1 cellular context compared by ENCODE assay signal in the genomic region with DNA sequence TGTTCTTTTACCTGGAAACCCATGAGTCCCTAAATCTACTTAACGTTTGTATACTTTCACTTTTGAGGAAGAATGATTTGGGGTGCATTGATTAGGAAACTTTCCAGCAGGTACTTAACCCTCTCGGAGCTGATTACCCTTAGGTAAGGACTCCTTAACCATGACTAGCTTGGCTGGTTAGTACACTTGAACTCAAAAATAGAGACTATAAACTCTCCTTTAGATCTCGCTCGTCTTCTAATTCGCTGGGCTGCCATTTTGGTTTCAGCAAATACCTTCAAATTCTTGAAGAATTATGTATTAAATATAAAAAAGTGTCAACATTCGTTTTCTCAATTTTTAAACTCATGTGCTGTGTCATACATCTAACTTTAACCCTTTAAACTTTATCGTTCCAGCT.
TF ChIP-seq lines count a peak whose summit lies in the region.

No MANE protein-coding gene starts in this region.

TF ChIP-seq in SK-N-SH, 30 proteins besides CTCF, POLR2A, EP300 and RAD21 (continued from another document):
- TF ChIP-seq, protein P1, sequence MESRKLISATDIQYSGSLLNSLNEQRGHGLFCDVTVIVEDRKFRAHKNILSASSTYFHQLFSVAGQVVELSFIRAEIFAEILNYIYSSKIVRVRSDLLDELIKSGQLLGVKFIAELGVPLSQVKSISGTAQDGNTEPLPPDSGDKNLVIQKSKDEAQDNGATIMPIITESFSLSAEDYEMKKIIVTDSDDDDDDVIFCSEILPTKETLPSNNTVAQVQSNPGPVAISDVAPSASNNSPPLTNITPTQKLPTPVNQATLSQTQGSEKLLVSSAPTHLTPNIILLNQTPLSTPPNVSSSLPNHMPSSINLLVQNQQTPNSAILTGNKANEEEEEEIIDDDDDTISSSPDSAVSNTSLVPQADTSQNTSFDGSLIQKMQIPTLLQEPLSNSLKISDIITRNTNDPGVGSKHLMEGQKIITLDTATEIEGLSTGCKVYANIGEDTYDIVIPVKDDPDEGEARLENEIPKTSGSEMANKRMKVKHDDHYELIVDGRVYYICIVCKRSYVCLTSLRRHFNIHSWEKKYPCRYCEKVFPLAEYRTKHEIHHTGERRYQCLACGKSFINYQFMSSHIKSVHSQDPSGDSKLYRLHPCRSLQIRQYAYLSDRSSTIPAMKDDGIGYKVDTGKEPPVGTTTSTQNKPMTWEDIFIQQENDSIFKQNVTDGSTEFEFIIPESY (IDR thresholded peaks at IDR 0.05; ENCODE audit: borderline replicate concordance, low read depth) = no peak
- TF ChIP-seq NFIC (IDR thresholded peaks at IDR 0.05; ENCODE audit: borderline replicate concordance) (no peak), MXI1 (IDR thresholded peaks at IDR 0.05; ENCODE audit: low read depth, low read length) (no peak)
- TF ChIP-seq, protein P2, sequence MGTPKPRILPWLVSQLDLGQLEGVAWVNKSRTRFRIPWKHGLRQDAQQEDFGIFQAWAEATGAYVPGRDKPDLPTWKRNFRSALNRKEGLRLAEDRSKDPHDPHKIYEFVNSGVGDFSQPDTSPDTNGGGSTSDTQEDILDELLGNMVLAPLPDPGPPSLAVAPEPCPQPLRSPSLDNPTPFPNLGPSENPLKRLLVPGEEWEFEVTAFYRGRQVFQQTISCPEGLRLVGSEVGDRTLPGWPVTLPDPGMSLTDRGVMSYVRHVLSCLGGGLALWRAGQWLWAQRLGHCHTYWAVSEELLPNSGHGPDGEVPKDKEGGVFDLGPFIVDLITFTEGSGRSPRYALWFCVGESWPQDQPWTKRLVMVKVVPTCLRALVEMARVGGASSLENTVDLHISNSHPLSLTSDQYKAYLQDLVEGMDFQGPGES (IDR thresholded peaks at IDR 0.05; ENCODE audit: low read depth, low read length) = no peak
- TF ChIP-seq, protein P3, sequence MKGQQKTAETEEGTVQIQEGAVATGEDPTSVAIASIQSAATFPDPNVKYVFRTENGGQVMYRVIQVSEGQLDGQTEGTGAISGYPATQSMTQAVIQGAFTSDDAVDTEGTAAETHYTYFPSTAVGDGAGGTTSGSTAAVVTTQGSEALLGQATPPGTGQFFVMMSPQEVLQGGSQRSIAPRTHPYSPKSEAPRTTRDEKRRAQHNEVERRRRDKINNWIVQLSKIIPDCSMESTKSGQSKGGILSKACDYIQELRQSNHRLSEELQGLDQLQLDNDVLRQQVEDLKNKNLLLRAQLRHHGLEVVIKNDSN (IDR thresholded peaks at IDR 0.05; ENCODE audit: borderline replicate concordance, low read depth) = no peak
